21 cellular contexts compared by ENCODE assay signal in genomic region chr18:13095466-13095865, GRCh38.
"Had no signal": no experiment of that assay in that cellular context is flagged by ENCODE, and none has a peak within 500 bp of the region (broad histone marks: within the 10 kb centered on the region; RNA-seq: fewer than 3 reads in every experiment).

No MANE protein-coding gene starts in this region.

- H3K27ac Mint-ChIP-seq: mesothelial cell of epicardium, nephron progenitor cell, neural progenitor cell, type B pancreatic cell had no signal

- H3K9me3 Mint-ChIP-seq: naive B cell; natural killer cell; neural progenitor cell; stimulated activated naive B cell treated with anti-CD40 and anti-IgM and Interleukin-4, amounts not matched to agents 10 μg/mL and 1 μg/mL and 100 μg/mL, for 72 hours; type B pancreatic cell had no signal

- H3K27me3 Mint-ChIP-seq: naive B cell; stimulated activated naive B cell treated with anti-CD40 and anti-IgM and Interleukin-4, amounts not matched to agents 10 μg/mL and 1 μg/mL and 100 μg/mL, for 72 hours; type B pancreatic cell had no signal

- H3K4me1 Mint-ChIP-seq: naive B cell; natural killer cell; nephron progenitor cell; neural progenitor cell; stimulated activated naive B cell treated with anti-CD40 and anti-IgM and Interleukin-4, amounts not matched to agents 10 μg/mL and 1 μg/mL and 100 μg/mL, for 72 hours had no signal

- ATAC-seq: heart right ventricle; natural killer cell; right cardiac atrium; sciatic nerve; stimulated activated naive B cell treated with anti-CD40 and anti-IgM and Interleukin-4, amounts not matched to agents 10 μg/mL and 1 μg/mL and 100 μg/mL, for 72 hours; stimulated activated naive CD8-positive, alpha-beta T cell treated with anti-CD3 and anti-CD28 coated beads, Interleukin-15, Interleukin-2, amounts not matched to agents 100 U/mL and 50 U/mL, for 24 hours had no signal

- DNase-seq: heart right ventricle; left ventricle myocardium inferior; mesendoderm; naive B cell; natural killer cell; nephron progenitor cell; occipital lobe; retina; right cardiac atrium; stimulated activated CD4-positive, alpha-beta T cell treated with anti-CD3 and anti-CD28 coated beads, Interleukin-12 subunit alpha, Interleukin-12 subunit beta, amount 100 ng/mL, for 4 hours; stimulated activated CD4-positive, alpha-beta T cell treated with anti-CD3 and anti-CD28 coated beads, Interleukin-15, amount 100 ng/mL, for 24 hours; stimulated activated CD4-positive, alpha-beta T cell treated with anti-CD3 and anti-CD28 coated beads, Interleukin-2, amount 100 ng/mL, for 24 hours; stimulated activated CD4-positive, alpha-beta T cell treated with anti-CD3 and anti-CD28 coated beads, Interleukin-4, amount 100 ng/mL, for 1 hour; stimulated activated naive B cell treated with anti-CD40 and anti-IgM and Interleukin-4, amounts not matched to agents 10 μg/mL and 1 μg/mL and 100 μg/mL, for 72 hours; stimulated activated naive CD8-positive, alpha-beta T cell treated with anti-CD3 and anti-CD28 coated beads, Interleukin-15, Interleukin-2, amounts not matched to agents 100 U/mL and 50 U/mL, for 24 hours; stomach; tibial artery had no signal

- H3K4me3 Mint-ChIP-seq: mesothelial cell of epicardium; naive B cell; natural killer cell; nephron progenitor cell; neural progenitor cell; stimulated activated naive B cell treated with anti-CD40 and anti-IgM and Interleukin-4, amounts not matched to agents 10 μg/mL and 1 μg/mL and 100 μg/mL, for 72 hours; type B pancreatic cell had no signal
